Comparison of ENCODE assay signal across 2 cellular contexts in the genomic region with DNA sequence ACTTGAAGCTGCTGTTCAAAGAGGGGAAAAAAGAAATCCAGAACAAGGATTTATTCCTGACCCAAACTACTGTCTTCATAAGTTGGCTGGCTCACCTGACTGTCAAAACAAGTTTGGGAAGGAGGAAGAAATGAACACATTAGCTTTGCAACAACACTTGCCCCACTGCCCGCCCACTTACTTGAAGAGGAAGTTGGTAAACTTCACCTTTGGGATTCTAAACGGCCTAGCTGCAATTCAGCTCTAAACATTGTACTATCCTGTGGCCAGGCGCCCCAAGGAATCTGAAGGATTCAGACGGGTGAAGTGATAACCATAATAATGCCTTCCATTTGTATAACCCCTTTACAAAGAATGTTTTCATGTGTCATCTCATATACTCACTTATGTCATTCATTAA.
TF ChIP-seq lines count a peak whose summit lies in the region.

No MANE protein-coding gene starts in this region.

TF ChIP-seq in SK-N-SH, 30 proteins besides CTCF, POLR2A, EP300 and RAD21 (continued from another document):
- TF ChIP-seq TAF1 (IDR thresholded peaks at IDR 0.05; ENCODE audit: borderline replicate concordance, low read depth, low read length) (no peak), TEAD4 (IDR thresholded peaks at IDR 0.05; ENCODE audit: borderline replicate concordance, insufficient read depth) (no peak), NFIC (IDR thresholded peaks at IDR 0.05; ENCODE audit: borderline replicate concordance) (no peak), RXRA (IDR thresholded peaks at IDR 0.05; ENCODE audit: borderline replicate concordance, low read depth) (no peak), SIN3A (IDR thresholded peaks at IDR 0.05; ENCODE audit: borderline replicate concordance, low read depth, low read length) (no peak)

TF ChIP-seq in SK-N-SH treated with all-trans-retinoic acid at 6 μM for 48 hours, 23 proteins besides CTCF, POLR2A, EP300 and RAD21 (continued from another document):
- TF ChIP-seq, protein P1, sequence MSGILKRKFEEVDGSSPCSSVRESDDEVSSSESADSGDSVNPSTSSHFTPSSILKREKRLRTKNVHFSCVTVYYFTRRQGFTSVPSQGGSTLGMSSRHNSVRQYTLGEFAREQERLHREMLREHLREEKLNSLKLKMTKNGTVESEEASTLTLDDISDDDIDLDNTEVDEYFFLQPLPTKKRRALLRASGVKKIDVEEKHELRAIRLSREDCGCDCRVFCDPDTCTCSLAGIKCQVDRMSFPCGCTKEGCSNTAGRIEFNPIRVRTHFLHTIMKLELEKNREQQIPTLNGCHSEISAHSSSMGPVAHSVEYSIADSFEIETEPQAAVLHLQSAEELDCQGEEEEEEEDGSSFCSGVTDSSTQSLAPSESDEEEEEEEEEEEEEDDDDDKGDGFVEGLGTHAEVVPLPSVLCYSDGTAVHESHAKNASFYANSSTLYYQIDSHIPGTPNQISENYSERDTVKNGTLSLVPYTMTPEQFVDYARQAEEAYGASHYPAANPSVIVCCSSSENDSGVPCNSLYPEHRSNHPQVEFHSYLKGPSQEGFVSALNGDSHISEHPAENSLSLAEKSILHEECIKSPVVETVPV (CRISPR knock-in tag; IDR thresholded peaks at IDR 0.05): no peak
- TF ChIP-seq ZNF565 (CRISPR knock-in tag; conservative IDR thresholded peaks at IDR 0.05; ENCODE audit: low read depth): no peak
- TF ChIP-seq ESRRG (CRISPR knock-in tag; IDR thresholded peaks at IDR 0.05): no peak
- no peak for TF ChIP-seq TCF4 (CRISPR knock-in tag; IDR thresholded peaks at IDR 0.05; ENCODE audit: borderline replicate concordance)
- TF ChIP-seq PPARA (CRISPR knock-in tag; IDR thresholded peaks at IDR 0.05; ENCODE audit: borderline replicate concordance): no peak
- no peak for TF ChIP-seq CSDC2 (CRISPR knock-in tag; IDR thresholded peaks at IDR 0.05)
- TF ChIP-seq BACH2 (CRISPR knock-in tag; IDR thresholded peaks at IDR 0.05; ENCODE audit: borderline replicate concordance): no peak
- TF ChIP-seq, protein P2, sequence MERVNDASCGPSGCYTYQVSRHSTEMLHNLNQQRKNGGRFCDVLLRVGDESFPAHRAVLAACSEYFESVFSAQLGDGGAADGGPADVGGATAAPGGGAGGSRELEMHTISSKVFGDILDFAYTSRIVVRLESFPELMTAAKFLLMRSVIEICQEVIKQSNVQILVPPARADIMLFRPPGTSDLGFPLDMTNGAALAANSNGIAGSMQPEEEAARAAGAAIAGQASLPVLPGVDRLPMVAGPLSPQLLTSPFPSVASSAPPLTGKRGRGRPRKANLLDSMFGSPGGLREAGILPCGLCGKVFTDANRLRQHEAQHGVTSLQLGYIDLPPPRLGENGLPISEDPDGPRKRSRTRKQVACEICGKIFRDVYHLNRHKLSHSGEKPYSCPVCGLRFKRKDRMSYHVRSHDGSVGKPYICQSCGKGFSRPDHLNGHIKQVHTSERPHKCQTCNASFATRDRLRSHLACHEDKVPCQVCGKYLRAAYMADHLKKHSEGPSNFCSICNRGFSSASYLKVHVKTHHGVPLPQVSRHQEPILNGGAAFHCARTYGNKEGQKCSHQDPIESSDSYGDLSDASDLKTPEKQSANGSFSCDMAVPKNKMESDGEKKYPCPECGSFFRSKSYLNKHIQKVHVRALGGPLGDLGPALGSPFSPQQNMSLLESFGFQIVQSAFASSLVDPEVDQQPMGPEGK (CRISPR knock-in tag; IDR thresholded peaks at IDR 0.05; ENCODE audit: borderline replicate concordance): no peak
- no peak for TF ChIP-seq OSR1 (CRISPR knock-in tag; IDR thresholded peaks at IDR 0.05)
- TF ChIP-seq TOX (CRISPR knock-in tag; IDR thresholded peaks at IDR 0.05; ENCODE audit: borderline replicate concordance): no peak
- TF ChIP-seq ZNF8 (CRISPR knock-in tag; IDR thresholded peaks at IDR 0.05): no peak
